8 cellular contexts compared by ENCODE assay signal in the genomic region with DNA sequence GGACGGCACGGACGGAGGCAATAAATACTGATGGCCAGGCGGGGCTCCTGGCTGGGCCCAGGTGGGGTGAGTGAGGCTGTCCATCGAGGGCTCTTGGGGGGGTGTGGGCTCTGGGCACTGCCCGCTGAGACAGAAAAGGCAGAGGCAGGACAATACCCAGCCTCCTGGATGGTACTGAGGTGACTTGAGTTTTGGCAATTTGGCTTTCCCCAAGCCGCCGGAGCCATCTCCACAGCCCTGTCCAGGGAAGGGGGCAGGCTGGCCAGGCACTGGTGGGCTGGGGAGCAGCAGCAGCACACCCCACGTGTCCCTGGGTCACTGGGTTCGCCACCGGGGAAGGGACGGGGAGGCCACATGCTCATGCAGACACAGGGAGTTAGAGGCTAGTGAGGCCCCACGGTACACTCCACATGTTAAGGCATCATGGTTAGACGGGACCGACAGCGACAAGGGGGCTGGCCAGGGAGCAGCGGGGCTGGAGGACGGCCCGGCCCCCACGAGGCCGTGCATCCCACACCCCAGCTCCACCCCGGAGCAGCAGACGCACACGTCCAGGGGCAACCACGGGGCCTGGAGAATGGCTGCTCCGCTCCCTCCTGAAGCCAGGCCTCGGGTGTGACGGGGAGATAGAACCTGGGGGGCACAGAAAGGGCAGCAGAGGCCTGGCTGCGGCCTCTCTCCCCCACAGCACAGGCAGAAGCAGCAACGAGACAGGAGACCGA. TPM values are rescaled to one million over a fixed set of nuclear protein-coding genes. Genes with fewer than 3 reads are reported as not detected.
A peak's percentile ranks its signal among the peaks of the same experiment; 100 is the strongest.
DNase-seq lines count a peak whose midpoint lies in the region; ATAC-seq, FAIRE-seq and TF ChIP-seq lines count a peak whose summit lies in the region.

No MANE protein-coding gene starts in this region.

- peaks cover 0 to 21% of the 10 kb centered on the region in 2 donors for H3K36me3 ChIP-seq in gastrocnemius medialis

- H3K4me1 Mint-ChIP-seq in effector memory CD8-positive, alpha-beta T cell (ENCODE audit: low read depth in 2 of 2) = peaks cover 29 to 33% of the 10 kb centered on the region in 2 donors

- peaks cover 48 to 60% of the 10 kb centered on the region in 2 donors for H3K4me1 ChIP-seq in gastrocnemius medialis

- no peaks in the 10 kb centered on the region for H3K27me3 Mint-ChIP-seq in effector memory CD8-positive, alpha-beta T cell

- TF ChIP-seq POLR2A in H54 (IDR thresholded peaks at IDR 0.05; ENCODE audit: low read depth, low read length) (peak; percentile 45), gastrocnemius medialis (IDR thresholded peaks at IDR 0.05) (no peak)

- peak overlapping the region; percentile 80 to 97 for H3K27ac Mint-ChIP-seq in effector memory CD8-positive, alpha-beta T cell

- in situ Hi-C loops in gastrocnemius medialis (cut with MboI; ENCODE audit: low sequenced_read_pairs in 4 of 4) = no loop called here

- H3K27ac ChIP-seq in gastrocnemius medialis = peak overlapping the region; percentile 94 to 99 (median 97)

- no peak for DNase-seq in H54 (ENCODE audit: insufficient read length, low spot score)
- DNase-seq in RPMI7951 (ENCODE audit: low read depth) = peak; percentile 35
- no peak for DNase-seq in effector memory CD8-positive, alpha-beta T cell
- no peak for DNase-seq in gastrocnemius medialis
- DNase-seq in NCI-H187 treated with DMSO at 0.1 percent for 48 hours (lab: John Stamatoyannopoulos, UW) = no peak
- no peak for DNase-seq in DMS79 treated with DMSO at 0.1 percent for 48 hours (lab: John Stamatoyannopoulos, UW)
- DNase-seq in dedifferentiated amniotic fluid mesenchymal stem cell (ENCODE audit: extremely low spot score) = no peak

- ATAC-seq in effector memory CD8-positive, alpha-beta T cell (replicated peaks) = no peak
- no peak for ATAC-seq in gastrocnemius medialis
- no peak for ATAC-seq in GM18511 (IDR thresholded peaks at IDR 0.05; ENCODE audit: unreplicated experiment)

- no peak for FAIRE-seq in H54 (lab: Jason Lieb, UNC)

- no peak for TF ChIP-seq CTCF in gastrocnemius medialis (IDR thresholded peaks at IDR 0.05 in 4 of 5, conservative IDR thresholded peaks at IDR 0.05 in 1 of 5)

- H3K36me3 Mint-ChIP-seq in effector memory CD8-positive, alpha-beta T cell (ENCODE audit: insufficient read depth) = peaks cover 89% of the 10 kb centered on the region

- H3K4me3 ChIP-seq in gastrocnemius medialis = no peak overlapping the region

- H3K27me3 ChIP-seq in gastrocnemius medialis = no peaks in the 10 kb centered on the region

- H3K9me3 Mint-ChIP-seq in effector memory CD8-positive, alpha-beta T cell = no peaks in the 10 kb centered on the region

- no peaks in the 10 kb centered on the region for H3K9me3 ChIP-seq in gastrocnemius medialis

- H3K4me3 Mint-ChIP-seq in effector memory CD8-positive, alpha-beta T cell = peak overlapping the region; percentile 49 to 61

- intact Hi-C loops in gastrocnemius medialis (cut with DNase I; ENCODE audit: low total_unique reads) = no loop called here

RNA-seq across cellular contexts. Expression of gene ARHGDIA, which starts 3.0 kb away (rescaled TPM):
- 137 and 170 TPM in 2 replicates for total RNA-seq in RPMI7951 (2014; rRNA removed; shearing (Covaris generic))
- total RNA-seq in gastrocnemius medialis = 100 to 1,000 TPM in 1 of 4 donors, 10 to 100 TPM in 3; 52.1 to 122 (median 64.4) TPM

RNA-seq across cellular contexts. Expression of gene P4HB, which starts 7.8 kb away (rescaled TPM):
- total RNA-seq in RPMI7951 (2014; rRNA removed; shearing (Covaris generic)) = 666 and 757 TPM in 2 replicates
- total RNA-seq in gastrocnemius medialis = 100 to 1,000 TPM; 497 to 717 (median 621) TPM

RNA-seq across cellular contexts. Expression of gene ALYREF, which starts 23.3 kb away (rescaled TPM):
- total RNA-seq in RPMI7951 (2014; rRNA removed; shearing (Covaris generic)) = 159 and 274 TPM in 2 replicates
- total RNA-seq in gastrocnemius medialis = 10 to 100 TPM; 40.9 to 65.3 (median 50.7) TPM

RNA-seq across cellular contexts. Expression of gene ANAPC11, which starts 23.4 kb away (rescaled TPM):
- 241 and 342 TPM in 2 replicates for total RNA-seq in RPMI7951 (2014; rRNA removed; shearing (Covaris generic))
- 100 to 1,000 TPM; 173 to 258 (median 197) TPM for total RNA-seq in gastrocnemius medialis

RNA-seq across cellular contexts. Expression of gene PPP1R27, which starts 33.3 kb away (rescaled TPM):
- not detected in 2 replicates for total RNA-seq in RPMI7951 (2014; rRNA removed; shearing (Covaris generic))
- total RNA-seq in gastrocnemius medialis = 100 to 1,000 TPM; 245 to 708 (median 400) TPM
